8 cellular contexts compared by ENCODE assay signal in genomic region chr17:58006924-58007780, GRCh38. TPM values are rescaled to one million over a fixed set of nuclear protein-coding genes. Genes with fewer than 3 reads are reported as not detected.
DNase-seq lines count a peak whose midpoint lies in the region; ATAC-seq and TF ChIP-seq lines count a peak whose summit lies in the region.

A gene with protein sequence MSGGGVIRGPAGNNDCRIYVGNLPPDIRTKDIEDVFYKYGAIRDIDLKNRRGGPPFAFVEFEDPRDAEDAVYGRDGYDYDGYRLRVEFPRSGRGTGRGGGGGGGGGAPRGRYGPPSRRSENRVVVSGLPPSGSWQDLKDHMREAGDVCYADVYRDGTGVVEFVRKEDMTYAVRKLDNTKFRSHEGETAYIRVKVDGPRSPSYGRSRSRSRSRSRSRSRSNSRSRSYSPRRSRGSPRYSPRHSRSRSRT (minus strand): TSS chr17:58007246. CDS start chr17:58007137, 109 bp downstream.

- peak within 1 kb of the TSS; percentile 98 for H3K27ac Mint-ChIP-seq in activated naive CD4-positive, alpha-beta T cell treated with anti-CD3 and anti-CD28 coated beads, Interleukin-2, amount 50 U/mL, for 24 hours

- peak; percentile 86 for ATAC-seq in HG02588 (IDR thresholded peaks at IDR 0.05; ENCODE audit: unreplicated experiment)
- ATAC-seq in SK-N-SH treated with all-trans-retinoic acid at 6 μM for 48 hours = peak; percentile 90
- ATAC-seq in omental fat pad (ENCODE audit: low FRiP score) = peak; percentile 95

- peak; percentile 98 for DNase-seq in GM06990 (ENCODE audit: extremely low read depth, insufficient read length)
- DNase-seq in NCI-H1092 (lab: John Stamatoyannopoulos, UW) = peak; percentile 98
- DNase-seq in glomerular endothelial cell (ENCODE audit: extremely low read depth, low read depth, low spot score) = peak; percentile 85
- peak; percentile 82 for DNase-seq in omental fat pad (ENCODE audit: low spot score)
- peak; percentile 97 for DNase-seq in testis

- H3K9me3 ChIP-seq in testis = no peaks in the 10 kb centered on the region

- TF ChIP-seq POLR2A in testis (IDR thresholded peaks at IDR 0.05) = peak; percentile 71

- WGBS in testis, 2 donors = 0 to 1% methylated on average over 40 to 86 of the region's 86 CpGs

- H3K36me3 Mint-ChIP-seq in activated naive CD4-positive, alpha-beta T cell treated with anti-CD3 and anti-CD28 coated beads, Interleukin-2, amount 50 U/mL, for 24 hours = peaks cover 35% of the 10 kb centered on the region

- H3K36me3 ChIP-seq in GM06990 (ENCODE audit: control insufficient read depth, insufficient read depth, low read length) = peaks cover 6% of the 10 kb centered on the region
- no peaks in the 10 kb centered on the region for H3K36me3 ChIP-seq in testis (ENCODE audit: low read depth, missing control alignments)

- H3K4me3 ChIP-seq in GM06990 (replicated peaks; ENCODE audit: low read depth, low read length) (peak within 1 kb of the TSS; percentile 80), testis (peak within 1 kb of the TSS; percentile 96)

- H3K27me3 ChIP-seq in GM06990 (replicated peaks; ENCODE audit: control insufficient read depth, insufficient read depth, low read length) (no peaks in the 10 kb centered on the region), testis (no peaks in the 10 kb centered on the region)

- H3K4me1 ChIP-seq in testis = peaks cover 18% of the 10 kb centered on the region

- H3K4me3 Mint-ChIP-seq in activated naive CD4-positive, alpha-beta T cell treated with anti-CD3 and anti-CD28 coated beads, Interleukin-2, amount 50 U/mL, for 24 hours = peak within 1 kb of the TSS; percentile 99

- H3K27ac ChIP-seq in testis = peak within 1 kb of the TSS; percentile 99

- H3K4me1 Mint-ChIP-seq in activated naive CD4-positive, alpha-beta T cell treated with anti-CD3 and anti-CD28 coated beads, Interleukin-2, amount 50 U/mL, for 24 hours = peaks cover 41% of the 10 kb centered on the region

- no peaks in the 10 kb centered on the region for H3K9me3 Mint-ChIP-seq in activated naive CD4-positive, alpha-beta T cell treated with anti-CD3 and anti-CD28 coated beads, Interleukin-2, amount 50 U/mL, for 24 hours

- intact Hi-C loops in testis (cut with DNase I; ENCODE audit: low total_unique reads) = no loop called here

- TF ChIP-seq CTCF in GM06990 (IDR thresholded peaks at IDR 0.05; ENCODE audit: insufficient read depth, low read length, poor library complexity, severe bottlenecking) = no peak
- no peak for TF ChIP-seq CTCF in omental fat pad (IDR thresholded peaks at IDR 0.05)
- no peak for TF ChIP-seq CTCF in testis (IDR thresholded peaks at IDR 0.05)

- no peaks in the 10 kb centered on the region for H3K27me3 Mint-ChIP-seq in activated naive CD4-positive, alpha-beta T cell treated with anti-CD3 and anti-CD28 coated beads, Interleukin-2, amount 50 U/mL, for 24 hours

TF ChIP-seq in SK-N-SH treated with all-trans-retinoic acid at 6 μM for 48 hours, 23 proteins besides CTCF, POLR2A, EP300 and RAD21:
- TF ChIP-seq ZNF565 (CRISPR knock-in tag; conservative IDR thresholded peaks at IDR 0.05; ENCODE audit: low read depth) (no peak), ZNF8 (CRISPR knock-in tag; IDR thresholded peaks at IDR 0.05) (no peak), GLIS3 (CRISPR knock-in tag; IDR thresholded peaks at IDR 0.05) (no peak), PPARA (CRISPR knock-in tag; IDR thresholded peaks at IDR 0.05; ENCODE audit: borderline replicate concordance) (no peak), ZFP30 (CRISPR knock-in tag; IDR thresholded peaks at IDR 0.05) (no peak), ZFP3 (CRISPR knock-in tag; IDR thresholded peaks at IDR 0.05) (peak; percentile 15; the same call in 1 of the 2 replicates), ZC3H10 (CRISPR knock-in tag; IDR thresholded peaks at IDR 0.05) (no peak), ARNTL (CRISPR knock-in tag; IDR thresholded peaks at IDR 0.05; ENCODE audit: borderline replicate concordance, low read depth) (no peak), ESRRG (CRISPR knock-in tag; IDR thresholded peaks at IDR 0.05) (no peak), CSDC2 (CRISPR knock-in tag; IDR thresholded peaks at IDR 0.05) (0 out of 2 replicates have a peak, but pooled peaks have one; percentile 18), SNAI2 (CRISPR knock-in tag; IDR thresholded peaks at IDR 0.05) (peak; percentile 2; the same call in 1 of the 2 replicates)
- TF ChIP-seq, protein P1, sequence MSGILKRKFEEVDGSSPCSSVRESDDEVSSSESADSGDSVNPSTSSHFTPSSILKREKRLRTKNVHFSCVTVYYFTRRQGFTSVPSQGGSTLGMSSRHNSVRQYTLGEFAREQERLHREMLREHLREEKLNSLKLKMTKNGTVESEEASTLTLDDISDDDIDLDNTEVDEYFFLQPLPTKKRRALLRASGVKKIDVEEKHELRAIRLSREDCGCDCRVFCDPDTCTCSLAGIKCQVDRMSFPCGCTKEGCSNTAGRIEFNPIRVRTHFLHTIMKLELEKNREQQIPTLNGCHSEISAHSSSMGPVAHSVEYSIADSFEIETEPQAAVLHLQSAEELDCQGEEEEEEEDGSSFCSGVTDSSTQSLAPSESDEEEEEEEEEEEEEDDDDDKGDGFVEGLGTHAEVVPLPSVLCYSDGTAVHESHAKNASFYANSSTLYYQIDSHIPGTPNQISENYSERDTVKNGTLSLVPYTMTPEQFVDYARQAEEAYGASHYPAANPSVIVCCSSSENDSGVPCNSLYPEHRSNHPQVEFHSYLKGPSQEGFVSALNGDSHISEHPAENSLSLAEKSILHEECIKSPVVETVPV (CRISPR knock-in tag; IDR thresholded peaks at IDR 0.05) = no peak
- TF ChIP-seq, protein P2, sequence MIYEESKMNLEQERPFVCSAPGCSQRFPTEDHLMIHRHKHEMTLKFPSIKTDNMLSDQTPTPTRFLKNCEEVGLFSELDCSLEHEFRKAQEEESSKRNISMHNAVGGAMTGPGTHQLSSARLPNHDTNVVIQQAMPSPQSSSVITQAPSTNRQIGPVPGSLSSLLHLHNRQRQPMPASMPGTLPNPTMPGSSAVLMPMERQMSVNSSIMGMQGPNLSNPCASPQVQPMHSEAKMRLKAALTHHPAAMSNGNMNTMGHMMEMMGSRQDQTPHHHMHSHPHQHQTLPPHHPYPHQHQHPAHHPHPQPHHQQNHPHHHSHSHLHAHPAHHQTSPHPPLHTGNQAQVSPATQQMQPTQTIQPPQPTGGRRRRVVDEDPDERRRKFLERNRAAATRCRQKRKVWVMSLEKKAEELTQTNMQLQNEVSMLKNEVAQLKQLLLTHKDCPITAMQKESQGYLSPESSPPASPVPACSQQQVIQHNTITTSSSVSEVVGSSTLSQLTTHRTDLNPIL (CRISPR knock-in tag; IDR thresholded peaks at IDR 0.05; ENCODE audit: low read depth) = no peak
- TF ChIP-seq, protein P3, sequence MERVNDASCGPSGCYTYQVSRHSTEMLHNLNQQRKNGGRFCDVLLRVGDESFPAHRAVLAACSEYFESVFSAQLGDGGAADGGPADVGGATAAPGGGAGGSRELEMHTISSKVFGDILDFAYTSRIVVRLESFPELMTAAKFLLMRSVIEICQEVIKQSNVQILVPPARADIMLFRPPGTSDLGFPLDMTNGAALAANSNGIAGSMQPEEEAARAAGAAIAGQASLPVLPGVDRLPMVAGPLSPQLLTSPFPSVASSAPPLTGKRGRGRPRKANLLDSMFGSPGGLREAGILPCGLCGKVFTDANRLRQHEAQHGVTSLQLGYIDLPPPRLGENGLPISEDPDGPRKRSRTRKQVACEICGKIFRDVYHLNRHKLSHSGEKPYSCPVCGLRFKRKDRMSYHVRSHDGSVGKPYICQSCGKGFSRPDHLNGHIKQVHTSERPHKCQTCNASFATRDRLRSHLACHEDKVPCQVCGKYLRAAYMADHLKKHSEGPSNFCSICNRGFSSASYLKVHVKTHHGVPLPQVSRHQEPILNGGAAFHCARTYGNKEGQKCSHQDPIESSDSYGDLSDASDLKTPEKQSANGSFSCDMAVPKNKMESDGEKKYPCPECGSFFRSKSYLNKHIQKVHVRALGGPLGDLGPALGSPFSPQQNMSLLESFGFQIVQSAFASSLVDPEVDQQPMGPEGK (CRISPR knock-in tag; IDR thresholded peaks at IDR 0.05; ENCODE audit: borderline replicate concordance) = peak; percentile 90

RNA-seq across cellular contexts. Expression of the gene that starts here (rescaled TPM):
- total RNA-seq in glomerular endothelial cell (150 and 159 TPM in 2 replicates), omental fat pad (100 to 1,000 TPM; 181 to 274 (median 182) TPM), testis (100 to 1,000 TPM; 150 to 159 TPM)
- polyA plus RNA-seq in testis (ENCODE audit: insufficient read depth, low read depth, low replicate concordance) = 128 TPM

Comparison
In these comparisons a context has a peak if more than half of its experiments do, and no peak if none do; other contexts are left out.
1. Peak in every context shown above with its lines: DNase-seq, ATAC-seq, H3K4me3 ChIP-seq and H3K27ac ChIP-seq.